1 cellular context compared by ENCODE assay signal in the genomic region with DNA sequence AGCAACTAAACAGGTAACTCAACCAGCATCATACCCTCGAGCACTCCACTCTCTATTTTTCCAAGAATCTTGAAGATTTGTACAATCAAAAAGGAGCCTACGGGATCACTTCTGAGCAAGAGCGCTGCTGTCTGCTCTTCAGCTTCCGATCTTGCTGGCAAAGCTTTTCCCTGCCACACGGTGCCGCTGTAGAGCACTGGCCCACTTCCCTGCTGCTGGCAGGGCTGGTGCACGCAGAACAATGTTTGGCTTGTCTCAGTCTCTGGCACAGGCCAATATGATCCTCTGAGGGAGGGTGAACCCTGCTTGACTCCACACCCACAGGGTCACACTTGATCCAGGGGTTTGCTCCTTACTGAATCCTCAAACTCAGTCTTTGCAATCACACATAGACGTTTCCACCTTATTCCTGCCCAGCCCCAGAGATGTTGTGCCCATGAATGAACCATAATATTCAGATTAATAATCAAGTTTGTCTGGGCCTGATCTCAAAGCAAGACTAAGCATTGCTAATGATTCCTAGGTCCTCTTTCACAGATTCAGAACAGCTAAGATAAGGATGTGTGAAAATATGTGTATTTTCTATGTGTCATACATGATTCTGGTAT.
TF ChIP-seq lines count a peak whose summit lies in the region.

No MANE protein-coding gene starts in this region.

TF ChIP-seq in GM12878, 131 proteins besides CTCF, POLR2A, EP300 and RAD21 (continued from another document):
- TF ChIP-seq, protein P1, sequence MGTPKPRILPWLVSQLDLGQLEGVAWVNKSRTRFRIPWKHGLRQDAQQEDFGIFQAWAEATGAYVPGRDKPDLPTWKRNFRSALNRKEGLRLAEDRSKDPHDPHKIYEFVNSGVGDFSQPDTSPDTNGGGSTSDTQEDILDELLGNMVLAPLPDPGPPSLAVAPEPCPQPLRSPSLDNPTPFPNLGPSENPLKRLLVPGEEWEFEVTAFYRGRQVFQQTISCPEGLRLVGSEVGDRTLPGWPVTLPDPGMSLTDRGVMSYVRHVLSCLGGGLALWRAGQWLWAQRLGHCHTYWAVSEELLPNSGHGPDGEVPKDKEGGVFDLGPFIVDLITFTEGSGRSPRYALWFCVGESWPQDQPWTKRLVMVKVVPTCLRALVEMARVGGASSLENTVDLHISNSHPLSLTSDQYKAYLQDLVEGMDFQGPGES (IDR thresholded peaks at IDR 0.05), result no peak
- no peak for TF ChIP-seq RBBP5 (conservative IDR thresholded peaks at IDR 0.05)
- TF ChIP-seq SPI1 (IDR thresholded peaks at IDR 0.05; ENCODE audit: borderline replicate concordance, insufficient read depth, low read depth, low read length), result peak; percentile 52; the same call in 1 of the 2 replicates
- no peak for TF ChIP-seq CHD1 (IDR thresholded peaks at IDR 0.05; ENCODE audit: low read depth, low read length)
- no peak for TF ChIP-seq KAT2A (conservative IDR thresholded peaks at IDR 0.05; ENCODE audit: control insufficient read depth, low read depth, low read length)
- TF ChIP-seq MTA3 (IDR thresholded peaks at IDR 0.05; ENCODE audit: borderline replicate concordance, low read length), result no peak
- TF ChIP-seq HDAC2 (IDR thresholded peaks at IDR 0.05), result no peak
- TF ChIP-seq ZBED1 (IDR thresholded peaks at IDR 0.05; ENCODE audit: borderline replicate concordance), result no peak
- TF ChIP-seq, protein P2, sequence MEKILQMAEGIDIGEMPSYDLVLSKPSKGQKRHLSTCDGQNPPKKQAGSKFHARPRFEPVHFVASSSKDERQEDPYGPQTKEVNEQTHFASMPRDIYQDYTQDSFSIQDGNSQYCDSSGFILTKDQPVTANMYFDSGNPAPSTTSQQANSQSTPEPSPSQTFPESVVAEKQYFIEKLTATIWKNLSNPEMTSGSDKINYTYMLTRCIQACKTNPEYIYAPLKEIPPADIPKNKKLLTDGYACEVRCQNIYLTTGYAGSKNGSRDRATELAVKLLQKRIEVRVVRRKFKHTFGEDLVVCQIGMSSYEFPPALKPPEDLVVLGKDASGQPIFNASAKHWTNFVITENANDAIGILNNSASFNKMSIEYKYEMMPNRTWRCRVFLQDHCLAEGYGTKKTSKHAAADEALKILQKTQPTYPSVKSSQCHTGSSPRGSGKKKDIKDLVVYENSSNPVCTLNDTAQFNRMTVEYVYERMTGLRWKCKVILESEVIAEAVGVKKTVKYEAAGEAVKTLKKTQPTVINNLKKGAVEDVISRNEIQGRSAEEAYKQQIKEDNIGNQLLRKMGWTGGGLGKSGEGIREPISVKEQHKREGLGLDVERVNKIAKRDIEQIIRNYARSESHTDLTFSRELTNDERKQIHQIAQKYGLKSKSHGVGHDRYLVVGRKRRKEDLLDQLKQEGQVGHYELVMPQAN (conservative IDR thresholded peaks at IDR 0.05), result no peak
- TF ChIP-seq SRF (IDR thresholded peaks at IDR 0.05; ENCODE audit: low read depth in 2 of 2, low read length in 2 of 2), result no peak
- no peak for TF ChIP-seq IRF4 (IDR thresholded peaks at IDR 0.05; ENCODE audit: low read depth, low read length)
- TF ChIP-seq SP1 (IDR thresholded peaks at IDR 0.05; ENCODE audit: low read depth, low read length), result no peak
